Comparison of ENCODE assay signal across 20 cellular contexts in genomic region chr17:57242148-57242547, GRCh38. TPM values are rescaled to one million over a fixed set of nuclear protein-coding genes. Genes with fewer than 3 reads are reported as not detected.
A peak's percentile ranks its signal among the peaks of the same experiment; 100 is the strongest.
DNase-seq lines count a peak whose midpoint lies in the region; ATAC-seq and TF ChIP-seq lines count a peak whose summit lies in the region.
"Had no signal": no experiment of that assay in that cellular context is flagged by ENCODE, and none has a peak within 500 bp of the region (broad histone marks: within the 10 kb centered on the region; RNA-seq: fewer than 3 reads in every experiment).

No MANE protein-coding gene starts in this region.

- no peak overlapping the region for H3K27ac ChIP-seq in ovary
- H3K27ac ChIP-seq: esophagus squamous epithelium, PC-9, upper lobe of right lung had no signal

- ATAC-seq in HG03095 (IDR thresholded peaks at IDR 0.05; ENCODE audit: unreplicated experiment) = no peak
- ATAC-seq: upper lobe of right lung had no signal

- TF ChIP-seq CTCF in ovary (IDR thresholded peaks at IDR 0.05) = no peak

- no peaks in the 10 kb centered on the region for H3K9me3 ChIP-seq in ovary
- H3K9me3 ChIP-seq: esophagus squamous epithelium, SK-N-SH, upper lobe of right lung had no signal

- WGBS in ovary, 3 donors = 21 to 38% (median 24%) methylated on average over 7 of the region's 7 CpGs

- intact Hi-C loops in ovary (cut with DNase I) = loop anchor here in 3 of 4 donors (5.0 to 10.0 kb wide), 5 partner anchors 173 to 593 kb away; partner anchors contain the start of gene CCDC182 (in 1 of the 3)
- intact Hi-C loops in head of caudate nucleus (cut with DNase I) = loop anchor here (10.0 kb wide), 1 partner anchor 503 kb away; the partner anchor contains the start of gene CCDC182

- no peak overlapping the region for H3K4me3 ChIP-seq in ovary
- H3K4me3 ChIP-seq: esophagus squamous epithelium, PC-9, smooth muscle cell, upper lobe of right lung had no signal

- TF ChIP-seq POLR2A in ovary (IDR thresholded peaks at IDR 0.05) = no peak

- TF ChIP-seq EP300 in ovary (IDR thresholded peaks at IDR 0.05) = no peak

- H3K36me3 ChIP-seq in ovary = no peaks in the 10 kb centered on the region
- H3K36me3 ChIP-seq: esophagus squamous epithelium, upper lobe of right lung had no signal

- DNase-seq in DMS153 (lab: John Stamatoyannopoulos, UW) (peak; percentile 9), DMS153 treated with DMSO at 0.1 percent for 48 hours (lab: John Stamatoyannopoulos, UW; ENCODE audit: unreplicated experiment) (no peak), NCI-H2107 (lab: John Stamatoyannopoulos, UW) (peak; percentile 18), cerebellum (ENCODE audit: low spot score) (peak; percentile 82), ovary (peak; percentile 25 to 49 (median 35)), glomerular visceral epithelial cell (ENCODE audit: extremely low spot score) (no peak), head of caudate nucleus (no peak)
- DNase-seq: 8988T; activated naive CD4-positive, alpha-beta T cell treated with anti-CD3 and anti-CD28 coated beads, Interleukin-2, amount 10 ng/mL, durations not matched to agents 7 days and 5 days; EL; esophagus squamous epithelium; IMR-90; midbrain; NCI-H1048; PC-9; SK-N-SH; stimulated activated naive CD4-positive, alpha-beta T cell; upper lobe of right lung had no signal

- no peaks in the 10 kb centered on the region for H3K27me3 ChIP-seq in ovary

- peaks cover 7% of the 10 kb centered on the region for H3K4me1 ChIP-seq in ovary (ENCODE audit: insufficient read depth)
- H3K4me1 ChIP-seq: upper lobe of right lung had no signal

RNA-seq across cellular contexts. Expression of gene MSI2, which starts 14.2 kb away (rescaled TPM):
- total RNA-seq in cerebellum (148 TPM), ovary (100 to 1,000 TPM; 110 to 199 (median 149) TPM)
- 100 to 1,000 TPM in 1 of 2 donors, 10 to 100 TPM in 1; 43.1 to 105 TPM for polyA plus RNA-seq in ovary

Comparison
In these comparisons a context has a peak if more than half of its experiments do, and no peak if none do; other contexts are left out.
1. DNase-seq: peak in DMS153 (single experiment), NCI-H2107 (single experiment), cerebellum (single experiment) and ovary (5 of 5); none in DMS153 treated with DMSO at 0.1 percent for 48 hours (single experiment), glomerular visceral epithelial cell (single experiment) and head of caudate nucleus (0 of 42).